ENCODE assay signal across 34 cellular contexts in genomic region chr3:128066111-128066510, GRCh38.
"Had no signal": no experiment of that assay in that cellular context is flagged by ENCODE, and none has a peak within 500 bp of the region (broad histone marks: within the 10 kb centered on the region; RNA-seq: fewer than 3 reads in every experiment).

No MANE protein-coding gene starts in this region.

- H3K9me3 Mint-ChIP-seq: activated B cell treated with CpG ODN at 0.5 μM for 24 hours; activated naive CD4-positive, alpha-beta T cell treated with anti-CD3 and anti-CD28 coated beads, Interleukin-2, amount 10 ng/mL, durations not matched to agents 7 days and 5 days; activated naive CD8-positive, alpha-beta T cell treated with anti-CD3 and anti-CD28 coated beads, Interleukin-2, amount 10 ng/mL, durations not matched to agents 7 days and 5 days; activated T-cell treated with anti-CD3 and anti-CD28 coated beads, Interleukin-2, amount 50 U/mL, for 24 hours; mesothelial cell of epicardium; naive B cell; neural crest cell; stimulated activated memory B cell treated with anti-CD40 and anti-IgM and Interleukin-4, amounts not matched to agents 10 μg/mL and 1 μg/mL and 100 μg/mL, for 72 hours; T-helper 2 cell treated with Interferon-gamma antibody and Interleukin-4, amounts not matched to agents 5 μg/mL and 100 μg/mL, for 36 hours had no signal

- H3K9me3 ChIP-seq: gastroesophageal sphincter, pancreas, prostate gland, stomach, thyroid gland, upper lobe of left lung, vagina had no signal

- H3K4me1 Mint-ChIP-seq: activated B cell treated with CpG ODN at 0.5 μM for 24 hours, mesothelial cell of epicardium, neural crest cell had no signal

- H3K4me1 ChIP-seq: gastroesophageal sphincter, pancreas, prostate gland, thyroid gland, vagina had no signal

- H3K4me3 ChIP-seq: gastroesophageal sphincter, pancreas, prostate gland, smooth muscle cell, stomach, thyroid gland, upper lobe of left lung, vagina had no signal

- H3K27ac ChIP-seq: brain microvascular endothelial cell, gastroesophageal sphincter, pancreas, prostate gland, stomach, thyroid gland, upper lobe of left lung, vagina had no signal

- H3K4me3 Mint-ChIP-seq: activated B cell treated with CpG ODN at 0.5 μM for 24 hours; activated naive CD4-positive, alpha-beta T cell treated with anti-CD3 and anti-CD28 coated beads, Interleukin-2, amount 10 ng/mL, durations not matched to agents 7 days and 5 days; activated naive CD8-positive, alpha-beta T cell treated with anti-CD3 and anti-CD28 coated beads, Interleukin-2, amount 10 ng/mL, durations not matched to agents 7 days and 5 days; activated T-cell treated with anti-CD3 and anti-CD28 coated beads, Interleukin-2, amount 50 U/mL, for 24 hours; immature natural killer cell; mesothelial cell of epicardium; naive B cell; neural crest cell; stimulated activated memory B cell treated with anti-CD40 and anti-IgM and Interleukin-4, amounts not matched to agents 10 μg/mL and 1 μg/mL and 100 μg/mL, for 72 hours; T-helper 2 cell treated with Interferon-gamma antibody and Interleukin-4, amounts not matched to agents 5 μg/mL and 100 μg/mL, for 36 hours had no signal

- H3K27ac Mint-ChIP-seq: activated B cell treated with CpG ODN at 0.5 μM for 24 hours; activated naive CD4-positive, alpha-beta T cell treated with anti-CD3 and anti-CD28 coated beads, Interleukin-2, amount 10 ng/mL, durations not matched to agents 7 days and 5 days; activated naive CD8-positive, alpha-beta T cell treated with anti-CD3 and anti-CD28 coated beads, Interleukin-2, amount 10 ng/mL, durations not matched to agents 7 days and 5 days; activated T-cell treated with anti-CD3 and anti-CD28 coated beads, Interleukin-2, amount 50 U/mL, for 24 hours; mesothelial cell of epicardium; naive B cell; stimulated activated memory B cell treated with anti-CD40 and anti-IgM and Interleukin-4, amounts not matched to agents 10 μg/mL and 1 μg/mL and 100 μg/mL, for 72 hours had no signal

- DNase-seq: activated B cell treated with CpG ODN at 0.5 μM for 24 hours; activated CD4-positive, alpha-beta T cell treated with anti-CD3 and anti-CD28 coated beads, Interleukin-2, amount 50 U/mL, for 48 hours; activated CD8-positive, alpha-beta memory T cell treated with anti-CD3 and anti-CD28 coated beads, Interleukin-2, amount 50 U/mL, for 4 hours; activated gamma-delta T cell; activated naive CD4-positive, alpha-beta T cell treated with anti-CD3 and anti-CD28 coated beads, Interleukin-2, amount 10 ng/mL, durations not matched to agents 7 days and 5 days; activated naive CD8-positive, alpha-beta T cell treated with anti-CD3 and anti-CD28 coated beads, Interleukin-2, amount 10 ng/mL, durations not matched to agents 7 days and 5 days; activated T-cell treated with anti-CD3 and anti-CD28 coated beads, Interleukin-2, amount 50 U/mL, for 24 hours; amniotic stem cell; brain microvascular endothelial cell; cortex of kidney; hypothalamus; immature natural killer cell; kidney; left colon; mammary epithelial cell; naive B cell; nucleus accumbens; pancreas; stimulated activated CD4-positive, alpha-beta T cell treated with anti-CD3 and anti-CD28 coated beads, Interleukin-1b, Interleukin-23, amount 100 ng/mL, for 48 hours; stimulated activated CD4-positive, alpha-beta T cell treated with anti-CD3 and anti-CD28 coated beads, Interleukin-4, amount 100 ng/mL, for 4 hours; stimulated activated CD8-positive, alpha-beta memory T cell treated with anti-CD3 and anti-CD28 coated beads, Interleukin-4, amount 100 ng/mL, for 48 hours; stomach; T-helper 1 cell; thyroid gland; upper lobe of left lung had no signal

- H3K4me2 ChIP-seq: smooth muscle cell had no signal

- ATAC-seq: esophagus mucosa; gastroesophageal sphincter; left colon; pancreas; stimulated activated memory B cell treated with anti-CD40 and anti-IgM and Interleukin-4, amounts not matched to agents 10 μg/mL and 1 μg/mL and 100 μg/mL, for 72 hours had no signal

- H3K27me3 ChIP-seq: brain microvascular endothelial cell, gastroesophageal sphincter, pancreas, stomach, thyroid gland, upper lobe of left lung, vagina had no signal

- H3K27me3 Mint-ChIP-seq: activated B cell treated with CpG ODN at 0.5 μM for 24 hours; activated naive CD4-positive, alpha-beta T cell treated with anti-CD3 and anti-CD28 coated beads, Interleukin-2, amount 10 ng/mL, durations not matched to agents 7 days and 5 days; activated naive CD8-positive, alpha-beta T cell treated with anti-CD3 and anti-CD28 coated beads, Interleukin-2, amount 10 ng/mL, durations not matched to agents 7 days and 5 days; activated T-cell treated with anti-CD3 and anti-CD28 coated beads, Interleukin-2, amount 50 U/mL, for 24 hours; naive B cell; stimulated activated memory B cell treated with anti-CD40 and anti-IgM and Interleukin-4, amounts not matched to agents 10 μg/mL and 1 μg/mL and 100 μg/mL, for 72 hours had no signal
